2 cellular contexts compared by ENCODE assay signal in the genomic region with DNA sequence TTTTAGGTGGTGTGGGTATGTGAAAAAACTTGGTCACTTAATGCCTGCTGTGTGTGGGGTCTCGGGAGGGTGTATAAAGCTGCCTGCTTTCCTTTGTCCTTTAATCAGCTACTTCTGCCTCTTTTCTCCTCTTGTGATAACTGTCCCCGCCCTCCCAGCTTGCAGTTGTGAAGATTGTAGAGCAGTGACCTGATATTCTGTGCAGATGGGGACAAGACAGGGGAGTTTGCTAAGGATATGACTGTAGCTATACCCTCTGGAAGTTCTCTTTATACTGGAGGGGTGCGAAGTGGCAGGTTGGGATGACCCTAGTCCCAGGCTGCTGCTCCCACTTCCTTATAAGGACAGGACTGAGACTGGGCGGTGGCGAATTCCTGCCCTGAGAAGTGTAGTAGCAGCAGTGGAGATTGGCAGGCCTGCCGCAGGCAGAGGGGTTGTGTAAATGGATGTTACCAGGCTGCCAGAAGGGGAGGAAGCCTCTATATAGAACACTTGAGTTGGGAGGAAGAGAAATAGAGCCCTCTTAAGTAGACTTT.
A peak's percentile ranks its signal among the peaks of the same experiment; 100 is the strongest.
TF ChIP-seq lines count a peak whose summit lies in the region.

No MANE protein-coding gene starts in this region.

TF ChIP-seq in IMR-90, 13 proteins besides CTCF, POLR2A, EP300 and RAD21:
- TF ChIP-seq, protein P1, sequence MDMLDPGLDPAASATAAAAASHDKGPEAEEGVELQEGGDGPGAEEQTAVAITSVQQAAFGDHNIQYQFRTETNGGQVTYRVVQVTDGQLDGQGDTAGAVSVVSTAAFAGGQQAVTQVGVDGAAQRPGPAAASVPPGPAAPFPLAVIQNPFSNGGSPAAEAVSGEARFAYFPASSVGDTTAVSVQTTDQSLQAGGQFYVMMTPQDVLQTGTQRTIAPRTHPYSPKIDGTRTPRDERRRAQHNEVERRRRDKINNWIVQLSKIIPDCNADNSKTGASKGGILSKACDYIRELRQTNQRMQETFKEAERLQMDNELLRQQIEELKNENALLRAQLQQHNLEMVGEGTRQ (IDR thresholded peaks at IDR 0.05; ENCODE audit: low read depth, low read length), result no peak

TF ChIP-seq in H1, 55 proteins besides CTCF, POLR2A, EP300 and RAD21:
- TF ChIP-seq JUND (IDR thresholded peaks at IDR 0.05; ENCODE audit: low read length), result no peak
- TF ChIP-seq RNF2 (IDR thresholded peaks at IDR 0.05; ENCODE audit: borderline replicate concordance, low read depth, low read length, missing control alignments, poor library complexity, severe bottlenecking), result no peak
- peak; percentile 96 for TF ChIP-seq TAF7 (optimal IDR thresholded peaks at IDR 0.05; ENCODE audit: borderline replicate concordance, low read depth, low read length)
- no peak for TF ChIP-seq TCF12 (IDR thresholded peaks at IDR 0.05; ENCODE audit: low read depth, low read length)
- TF ChIP-seq NRF1 (IDR thresholded peaks at IDR 0.05; ENCODE audit: low read depth, low read length), result no peak
- TF ChIP-seq, protein P2, sequence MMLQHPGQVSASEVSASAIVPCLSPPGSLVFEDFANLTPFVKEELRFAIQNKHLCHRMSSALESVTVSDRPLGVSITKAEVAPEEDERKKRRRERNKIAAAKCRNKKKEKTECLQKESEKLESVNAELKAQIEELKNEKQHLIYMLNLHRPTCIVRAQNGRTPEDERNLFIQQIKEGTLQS (IDR thresholded peaks at IDR 0.05; ENCODE audit: insufficient read depth, low read depth, low read length), result no peak
- TF ChIP-seq POU5F1 (IDR thresholded peaks at IDR 0.05; ENCODE audit: low read depth, low read length), result no peak
- no peak for TF ChIP-seq CBX8 (IDR thresholded peaks at IDR 0.05; ENCODE audit: borderline replicate concordance, low read depth, low read length)
- no peak for TF ChIP-seq CEBPB (IDR thresholded peaks at IDR 0.05; ENCODE audit: low read depth, low read length)
- TF ChIP-seq CBX5 (IDR thresholded peaks at IDR 0.05; ENCODE audit: low read depth, low read length), result no peak
- TF ChIP-seq SUZ12 (IDR thresholded peaks at IDR 0.05; ENCODE audit: low read length), result no peak
- TF ChIP-seq NANOG (IDR thresholded peaks at IDR 0.05; ENCODE audit: insufficient read depth, low read depth, low read length, poor library complexity, severe bottlenecking), result no peak
- no peak for TF ChIP-seq EZH2 (IDR thresholded peaks at IDR 0.05; ENCODE audit: low read depth, low read length, severe bottlenecking)
- peak; percentile 67 for TF ChIP-seq POLR2AphosphoS5 (IDR thresholded peaks at IDR 0.05; ENCODE audit: low read depth, low read length)
- TF ChIP-seq PHF8 (conservative IDR thresholded peaks at IDR 0.05; ENCODE audit: low read depth, low read length), result no peak; the same call in 1 of the 2 replicates
- TF ChIP-seq SRF (IDR thresholded peaks at IDR 0.05; ENCODE audit: low read depth, low read length), result peak; percentile 93
- no peak for TF ChIP-seq SIX5 (IDR thresholded peaks at IDR 0.05; ENCODE audit: low read depth, low read length)
- peak; percentile 22; the same call in 1 of the 2 replicates for TF ChIP-seq CHD2 (IDR thresholded peaks at IDR 0.05; ENCODE audit: low read length)
- TF ChIP-seq BCL11A (IDR thresholded peaks at IDR 0.05; ENCODE audit: low read depth in 2 of 2, low read length in 2 of 2), result no peak
- no peak for TF ChIP-seq FOSL1 (IDR thresholded peaks at IDR 0.05; ENCODE audit: insufficient read depth, low read depth, low read length)
- TF ChIP-seq, protein P3, sequence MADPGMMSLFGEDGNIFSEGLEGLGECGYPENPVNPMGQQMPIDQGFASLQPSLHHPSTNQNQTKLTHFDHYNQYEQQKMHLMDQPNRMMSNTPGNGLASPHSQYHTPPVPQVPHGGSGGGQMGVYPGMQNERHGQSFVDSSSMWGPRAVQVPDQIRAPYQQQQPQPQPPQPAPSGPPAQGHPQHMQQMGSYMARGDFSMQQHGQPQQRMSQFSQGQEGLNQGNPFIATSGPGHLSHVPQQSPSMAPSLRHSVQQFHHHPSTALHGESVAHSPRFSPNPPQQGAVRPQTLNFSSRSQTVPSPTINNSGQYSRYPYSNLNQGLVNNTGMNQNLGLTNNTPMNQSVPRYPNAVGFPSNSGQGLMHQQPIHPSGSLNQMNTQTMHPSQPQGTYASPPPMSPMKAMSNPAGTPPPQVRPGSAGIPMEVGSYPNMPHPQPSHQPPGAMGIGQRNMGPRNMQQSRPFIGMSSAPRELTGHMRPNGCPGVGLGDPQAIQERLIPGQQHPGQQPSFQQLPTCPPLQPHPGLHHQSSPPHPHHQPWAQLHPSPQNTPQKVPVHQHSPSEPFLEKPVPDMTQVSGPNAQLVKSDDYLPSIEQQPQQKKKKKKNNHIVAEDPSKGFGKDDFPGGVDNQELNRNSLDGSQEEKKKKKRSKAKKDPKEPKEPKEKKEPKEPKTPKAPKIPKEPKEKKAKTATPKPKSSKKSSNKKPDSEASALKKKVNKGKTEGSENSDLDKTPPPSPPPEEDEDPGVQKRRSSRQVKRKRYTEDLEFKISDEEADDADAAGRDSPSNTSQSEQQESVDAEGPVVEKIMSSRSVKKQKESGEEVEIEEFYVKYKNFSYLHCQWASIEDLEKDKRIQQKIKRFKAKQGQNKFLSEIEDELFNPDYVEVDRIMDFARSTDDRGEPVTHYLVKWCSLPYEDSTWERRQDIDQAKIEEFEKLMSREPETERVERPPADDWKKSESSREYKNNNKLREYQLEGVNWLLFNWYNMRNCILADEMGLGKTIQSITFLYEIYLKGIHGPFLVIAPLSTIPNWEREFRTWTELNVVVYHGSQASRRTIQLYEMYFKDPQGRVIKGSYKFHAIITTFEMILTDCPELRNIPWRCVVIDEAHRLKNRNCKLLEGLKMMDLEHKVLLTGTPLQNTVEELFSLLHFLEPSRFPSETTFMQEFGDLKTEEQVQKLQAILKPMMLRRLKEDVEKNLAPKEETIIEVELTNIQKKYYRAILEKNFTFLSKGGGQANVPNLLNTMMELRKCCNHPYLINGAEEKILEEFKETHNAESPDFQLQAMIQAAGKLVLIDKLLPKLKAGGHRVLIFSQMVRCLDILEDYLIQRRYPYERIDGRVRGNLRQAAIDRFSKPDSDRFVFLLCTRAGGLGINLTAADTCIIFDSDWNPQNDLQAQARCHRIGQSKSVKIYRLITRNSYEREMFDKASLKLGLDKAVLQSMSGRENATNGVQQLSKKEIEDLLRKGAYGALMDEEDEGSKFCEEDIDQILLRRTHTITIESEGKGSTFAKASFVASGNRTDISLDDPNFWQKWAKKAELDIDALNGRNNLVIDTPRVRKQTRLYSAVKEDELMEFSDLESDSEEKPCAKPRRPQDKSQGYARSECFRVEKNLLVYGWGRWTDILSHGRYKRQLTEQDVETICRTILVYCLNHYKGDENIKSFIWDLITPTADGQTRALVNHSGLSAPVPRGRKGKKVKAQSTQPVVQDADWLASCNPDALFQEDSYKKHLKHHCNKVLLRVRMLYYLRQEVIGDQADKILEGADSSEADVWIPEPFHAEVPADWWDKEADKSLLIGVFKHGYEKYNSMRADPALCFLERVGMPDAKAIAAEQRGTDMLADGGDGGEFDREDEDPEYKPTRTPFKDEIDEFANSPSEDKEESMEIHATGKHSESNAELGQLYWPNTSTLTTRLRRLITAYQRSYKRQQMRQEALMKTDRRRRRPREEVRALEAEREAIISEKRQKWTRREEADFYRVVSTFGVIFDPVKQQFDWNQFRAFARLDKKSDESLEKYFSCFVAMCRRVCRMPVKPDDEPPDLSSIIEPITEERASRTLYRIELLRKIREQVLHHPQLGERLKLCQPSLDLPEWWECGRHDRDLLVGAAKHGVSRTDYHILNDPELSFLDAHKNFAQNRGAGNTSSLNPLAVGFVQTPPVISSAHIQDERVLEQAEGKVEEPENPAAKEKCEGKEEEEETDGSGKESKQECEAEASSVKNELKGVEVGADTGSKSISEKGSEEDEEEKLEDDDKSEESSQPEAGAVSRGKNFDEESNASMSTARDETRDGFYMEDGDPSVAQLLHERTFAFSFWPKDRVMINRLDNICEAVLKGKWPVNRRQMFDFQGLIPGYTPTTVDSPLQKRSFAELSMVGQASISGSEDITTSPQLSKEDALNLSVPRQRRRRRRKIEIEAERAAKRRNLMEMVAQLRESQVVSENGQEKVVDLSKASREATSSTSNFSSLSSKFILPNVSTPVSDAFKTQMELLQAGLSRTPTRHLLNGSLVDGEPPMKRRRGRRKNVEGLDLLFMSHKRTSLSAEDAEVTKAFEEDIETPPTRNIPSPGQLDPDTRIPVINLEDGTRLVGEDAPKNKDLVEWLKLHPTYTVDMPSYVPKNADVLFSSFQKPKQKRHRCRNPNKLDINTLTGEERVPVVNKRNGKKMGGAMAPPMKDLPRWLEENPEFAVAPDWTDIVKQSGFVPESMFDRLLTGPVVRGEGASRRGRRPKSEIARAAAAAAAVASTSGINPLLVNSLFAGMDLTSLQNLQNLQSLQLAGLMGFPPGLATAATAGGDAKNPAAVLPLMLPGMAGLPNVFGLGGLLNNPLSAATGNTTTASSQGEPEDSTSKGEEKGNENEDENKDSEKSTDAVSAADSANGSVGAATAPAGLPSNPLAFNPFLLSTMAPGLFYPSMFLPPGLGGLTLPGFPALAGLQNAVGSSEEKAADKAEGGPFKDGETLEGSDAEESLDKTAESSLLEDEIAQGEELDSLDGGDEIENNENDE (IDR thresholded peaks at IDR 0.05; ENCODE audit: insufficient replicate concordance, low read length), result no peak
- 0 out of 2 replicates have a peak, but pooled peaks have one; percentile 11 for TF ChIP-seq SP1 (IDR thresholded peaks at IDR 0.05; ENCODE audit: low read depth, low read length)
- TF ChIP-seq RFX5 (IDR thresholded peaks at IDR 0.05; ENCODE audit: borderline replicate concordance, low read depth, low read length), result no peak
- TF ChIP-seq, protein P1 (IDR thresholded peaks at IDR 0.05; ENCODE audit: low read length), result no peak
- peak; percentile 52; the same call in 1 of the 2 replicates for TF ChIP-seq TEAD4 (IDR thresholded peaks at IDR 0.05; ENCODE audit: low read depth, low read length)
- TF ChIP-seq, protein P4, sequence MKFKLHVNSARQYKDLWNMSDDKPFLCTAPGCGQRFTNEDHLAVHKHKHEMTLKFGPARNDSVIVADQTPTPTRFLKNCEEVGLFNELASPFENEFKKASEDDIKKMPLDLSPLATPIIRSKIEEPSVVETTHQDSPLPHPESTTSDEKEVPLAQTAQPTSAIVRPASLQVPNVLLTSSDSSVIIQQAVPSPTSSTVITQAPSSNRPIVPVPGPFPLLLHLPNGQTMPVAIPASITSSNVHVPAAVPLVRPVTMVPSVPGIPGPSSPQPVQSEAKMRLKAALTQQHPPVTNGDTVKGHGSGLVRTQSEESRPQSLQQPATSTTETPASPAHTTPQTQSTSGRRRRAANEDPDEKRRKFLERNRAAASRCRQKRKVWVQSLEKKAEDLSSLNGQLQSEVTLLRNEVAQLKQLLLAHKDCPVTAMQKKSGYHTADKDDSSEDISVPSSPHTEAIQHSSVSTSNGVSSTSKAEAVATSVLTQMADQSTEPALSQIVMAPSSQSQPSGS (IDR thresholded peaks at IDR 0.05; ENCODE audit: low read length), result no peak
- TF ChIP-seq SAP30 (IDR thresholded peaks at IDR 0.05; ENCODE audit: insufficient read depth, insufficient replicate concordance, low read length), result no peak
- 0 out of 2 replicates have a peak, but pooled peaks have one; percentile 19 for TF ChIP-seq MAFK (IDR thresholded peaks at IDR 0.05; ENCODE audit: low read depth, low read length)
- TF ChIP-seq TBP (IDR thresholded peaks at IDR 0.05; ENCODE audit: low read depth, low read length), result peak; percentile 91
- TF ChIP-seq BRCA1 (IDR thresholded peaks at IDR 0.05; ENCODE audit: low read depth, low read length), result no peak
- no peak for TF ChIP-seq SIRT6 (IDR thresholded peaks at IDR 0.05; ENCODE audit: low read length)
- no peak for TF ChIP-seq RXRA (IDR thresholded peaks at IDR 0.05; ENCODE audit: insufficient read depth, low read depth, low read length)
- TF ChIP-seq CHD1 (IDR thresholded peaks at IDR 0.05; ENCODE audit: low read depth, low read length), result no peak
- TF ChIP-seq, protein P5, sequence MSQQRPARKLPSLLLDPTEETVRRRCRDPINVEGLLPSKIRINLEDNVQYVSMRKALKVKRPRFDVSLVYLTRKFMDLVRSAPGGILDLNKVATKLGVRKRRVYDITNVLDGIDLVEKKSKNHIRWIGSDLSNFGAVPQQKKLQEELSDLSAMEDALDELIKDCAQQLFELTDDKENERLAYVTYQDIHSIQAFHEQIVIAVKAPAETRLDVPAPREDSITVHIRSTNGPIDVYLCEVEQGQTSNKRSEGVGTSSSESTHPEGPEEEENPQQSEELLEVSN (IDR thresholded peaks at IDR 0.05), result no peak
- no peak for TF ChIP-seq RBBP5 (IDR thresholded peaks at IDR 0.05; ENCODE audit: borderline replicate concordance, low read depth, low read length)
- TF ChIP-seq GABPA (IDR thresholded peaks at IDR 0.05; ENCODE audit: borderline replicate concordance, insufficient read depth, low read length), result no peak
- no peak for TF ChIP-seq CTBP2 (IDR thresholded peaks at IDR 0.05; ENCODE audit: borderline replicate concordance, insufficient read depth, insufficient read length, low read length)
- peak; percentile 73 for TF ChIP-seq TAF1 (IDR thresholded peaks at IDR 0.05; ENCODE audit: low read depth, low read length)
- no peak for TF ChIP-seq GTF2F1 (IDR thresholded peaks at IDR 0.05; ENCODE audit: borderline replicate concordance, low read depth, low read length)
- TF ChIP-seq ASH2L (IDR thresholded peaks at IDR 0.05; ENCODE audit: low read length), result no peak
- peak in 1 of 2 experiments; percentile 60; a peak in 1 of 4 replicates for TF ChIP-seq SIN3A (conservative IDR thresholded peaks at IDR 0.05 in 1 of 2, IDR thresholded peaks at IDR 0.05 in 1 of 2; ENCODE audit: low read depth in 1 of 2, low read length in 2 of 2)
